Comparison of ENCODE assay signal across 15 cellular contexts in the genomic region with DNA sequence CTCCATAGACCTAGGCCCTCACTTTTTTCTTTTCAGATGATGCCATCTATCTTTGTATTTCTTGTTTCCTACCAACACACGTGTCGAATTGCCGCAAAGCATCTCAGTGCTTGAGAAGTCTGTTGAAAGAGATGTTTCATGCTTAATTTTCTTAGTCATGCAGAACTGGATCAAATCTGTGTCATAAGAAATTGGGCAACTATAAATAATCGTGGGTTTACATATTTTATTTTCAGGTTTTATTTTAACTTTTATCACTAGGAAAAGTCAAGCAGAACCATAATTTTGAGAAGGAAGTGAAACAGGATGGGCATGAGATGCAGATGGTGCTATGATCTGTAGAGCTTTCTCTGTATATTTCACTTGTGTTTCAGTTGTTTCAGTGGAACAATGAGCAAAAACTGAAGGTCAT.
A peak's percentile ranks its signal among the peaks of the same experiment; 100 is the strongest.
DNase-seq lines count a peak whose midpoint lies in the region; ATAC-seq and TF ChIP-seq lines count a peak whose summit lies in the region.
"Had no signal": no experiment of that assay in that cellular context is flagged by ENCODE, and none has a peak within 500 bp of the region (broad histone marks: within the 10 kb centered on the region; RNA-seq: fewer than 3 reads in every experiment).

No MANE protein-coding gene starts in this region.

- no peak overlapping the region for H3K4me2 ChIP-seq in PC-3 (ENCODE audit: low read length)

- no peaks in the 10 kb centered on the region for H4K20me1 ChIP-seq in PC-3 (ENCODE audit: low read length)

- peak; percentile 71 for DNase-seq in NAMALWA (ENCODE audit: low spot score)
- DNase-seq in ACHN, result no peak
- DNase-seq in NCI-H82 treated with DMSO at 0.1 percent for 48 hours (lab: John Stamatoyannopoulos, UW; ENCODE audit: unreplicated experiment), result no peak
- no peak for DNase-seq in PC-3
- DNase-seq in SJCRH30, result no peak
- DNase-seq: activated CD4-positive, alpha-beta T cell treated with anti-CD3 and anti-CD28 coated beads, Interleukin-2, amount 50 U/mL, for 48 hours; KG1; NCI-H510A had no signal

- in situ Hi-C loops in ACHN (cut with HindIII; ENCODE audit: low pct_ligation_motif_present, low pct_unique_long_range_greater_than_20kb, low sequenced_read_pairs), result no loop called here

- H3K4me1 ChIP-seq in PC-3 (ENCODE audit: insufficient read depth, low read length), result no peaks in the 10 kb centered on the region
- no peaks in the 10 kb centered on the region for H3K4me1 ChIP-seq in SJCRH30
- H3K4me1 ChIP-seq: prostate gland had no signal

- TF ChIP-seq CTCF in PC-3 (conservative IDR thresholded peaks at IDR 0.05; ENCODE audit: low read depth, low read length), result no peak

- intact Hi-C loops in PC-3 (cut with micrococcal nuclease), result no loop called here

- no peaks in the 10 kb centered on the region for H3K9me2 ChIP-seq in PC-3 (replicated peaks; ENCODE audit: low read length)

- ATAC-seq in GM18519 (IDR thresholded peaks at IDR 0.05; ENCODE audit: low FRiP score, unreplicated experiment) (peak; percentile 63), GM21390 (IDR thresholded peaks at IDR 0.05; ENCODE audit: unreplicated experiment) (peak; percentile 70), HG03039 (IDR thresholded peaks at IDR 0.05; ENCODE audit: unreplicated experiment) (peak; percentile 42), PC-3 (no peak)
- ATAC-seq: SK-N-SH treated with all-trans-retinoic acid at 6 μM for 48 hours had no signal

- H2AFZ ChIP-seq in PC-3 (ENCODE audit: low read length), result no peak overlapping the region

- H3K79me2 ChIP-seq in PC-3 (ENCODE audit: low read length), result no peaks in the 10 kb centered on the region

- H3K9me3 ChIP-seq in PC-3 (ENCODE audit: low read length) (no peaks in the 10 kb centered on the region), SJCRH30 (replicated peaks) (no peaks in the 10 kb centered on the region)
- H3K9me3 ChIP-seq: prostate gland, thoracic aorta had no signal

- no TSS peak for BruUV-seq in PC-3 (replicated peaks; lab: Mats Ljungman, UMichigan)

- H3K27me3 ChIP-seq in PC-3 (ENCODE audit: low read length) (peaks cover 87% of the 10 kb centered on the region), SJCRH30 (no peaks in the 10 kb centered on the region)

- H3K27ac ChIP-seq in PC-3 (ENCODE audit: low read length), result no peak overlapping the region
- H3K27ac ChIP-seq in SJCRH30, result no peak overlapping the region
- H3K27ac ChIP-seq: prostate gland, thoracic aorta had no signal

- CTCF ChIA-PET in PC-3 (lab: Charles Lee), result no interaction called here

- H3K36me3 ChIP-seq in PC-3 (ENCODE audit: low read depth, low read length), result no peaks in the 10 kb centered on the region
- H3K36me3 ChIP-seq in SJCRH30, result no peaks in the 10 kb centered on the region
- H3K36me3 ChIP-seq: prostate gland, thoracic aorta had no signal

- H3K9ac ChIP-seq in PC-3 (ENCODE audit: low read length), result no peak overlapping the region

- H3K4me3 ChIP-seq in PC-3 (ENCODE audit: low read length) (no peak overlapping the region), SJCRH30 (no peak overlapping the region)
- H3K4me3 ChIP-seq: lung, prostate gland, thoracic aorta had no signal

- no peaks in the 10 kb centered on the region for H3F3A ChIP-seq in PC-3 (ENCODE audit: low read length, unreplicated experiment)

- POLR2A ChIA-PET in PC-3 (lab: Charles Lee; ENCODE audit: unreplicated experiment), result no interaction called here
